22 cellular contexts compared by ENCODE assay signal in the genomic region with DNA sequence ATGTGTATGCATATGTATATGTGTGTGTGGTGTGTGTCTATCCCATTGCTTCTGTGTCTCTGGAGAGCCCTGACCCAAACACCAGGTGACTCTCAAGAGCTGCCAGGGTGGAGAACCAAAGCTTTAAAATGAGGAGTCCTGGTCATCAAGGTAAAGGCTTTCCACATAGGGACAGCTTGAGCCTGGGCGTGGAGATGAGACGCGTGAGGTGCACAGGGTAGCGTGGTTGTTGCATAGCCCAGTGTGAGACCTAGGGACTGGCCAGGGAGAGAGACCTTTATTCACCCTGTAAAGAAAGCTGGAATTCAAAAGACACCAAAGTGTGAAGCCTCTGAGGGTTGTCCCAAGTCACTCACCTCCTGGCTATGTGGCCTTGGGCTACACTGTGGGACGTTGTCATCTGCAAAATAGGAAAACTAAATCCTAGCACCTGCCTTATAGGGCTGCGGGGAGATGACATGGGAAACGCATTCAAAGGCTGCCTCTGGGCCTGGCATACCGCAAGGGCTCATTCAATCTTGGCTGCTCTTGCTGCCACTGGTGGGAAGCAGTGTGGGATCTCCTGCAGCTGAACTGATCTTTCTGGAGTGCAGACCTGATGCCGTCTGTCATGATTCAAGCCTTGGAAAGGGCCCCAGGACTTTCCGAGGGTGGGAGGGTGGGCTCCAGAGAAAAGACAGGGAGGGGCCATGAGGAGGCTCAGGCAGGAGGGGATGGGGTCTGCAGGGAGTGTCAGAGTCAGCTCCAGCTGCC.
DNase-seq lines count a peak whose midpoint lies in the region; ATAC-seq, FAIRE-seq and TF ChIP-seq lines count a peak whose summit lies in the region.
"Had no signal": no experiment of that assay in that cellular context is flagged by ENCODE, and none has a peak within 500 bp of the region (broad histone marks: within the 10 kb centered on the region; RNA-seq: fewer than 3 reads in every experiment).

No MANE protein-coding gene starts in this region.

- no peaks in the 10 kb centered on the region for H3K36me3 ChIP-seq in RWPE2 (ENCODE audit: low read depth)
- H3K36me3 ChIP-seq: BE2C had no signal

- ATAC-seq in RWPE2 (ENCODE audit: low read depth): no peak
- ATAC-seq in HG03520 (IDR thresholded peaks at IDR 0.05; ENCODE audit: unreplicated experiment): no peak
- ATAC-seq: CD8-positive, alpha-beta T cell; GM12878; GM23338 had no signal

- H3K36me3 Mint-ChIP-seq in glutamatergic neuron (ENCODE audit: unreplicated experiment): peaks cover 19% of the 10 kb centered on the region
- H3K36me3 Mint-ChIP-seq: CD8-positive, alpha-beta T cell had no signal

- DNase-seq in activated CD4-positive, CD25-positive, alpha-beta regulatory T cell treated with anti-CD3 and anti-CD28 coated beads, Interleukin-2, amount 50 U/mL, for 72 hours: peak; percentile 2
- DNase-seq in activated CD4-positive, CD25-positive, alpha-beta regulatory T cell (lab: John Stamatoyannopoulos, UW): no peak
- DNase-seq in RWPE2 (ENCODE audit: low spot score): peak; percentile 69
- no peak for DNase-seq in glutamatergic neuron
- no peak for DNase-seq in urothelium cell line (ENCODE audit: low spot score)
- no peak for DNase-seq in NCI-H748 (lab: John Stamatoyannopoulos, UW; ENCODE audit: unreplicated experiment)
- DNase-seq in NAMALWA (ENCODE audit: low spot score): no peak
- DNase-seq: 8988T, BE2C, DND-41, GDM1, NCI-H1048, NCI-H1436 treated with DMSO at 0.1 percent for 48 hours, NCI-H2029 treated with DMSO at 0.1 percent for 48 hours, NCI-H2227 treated with DMSO at 0.1 percent for 48 hours had no signal

- H3K4me1 Mint-ChIP-seq in glutamatergic neuron (ENCODE audit: low read depth, unreplicated experiment): peaks cover 36% of the 10 kb centered on the region
- H3K4me1 Mint-ChIP-seq: GM23338 had no signal

- H3K27ac ChIP-seq in RWPE2 (ENCODE audit: poor library complexity, severe bottlenecking): no peak overlapping the region
- H3K27ac ChIP-seq: KMS-11 had no signal

- peak overlapping the region; percentile 53 for H3K27ac Mint-ChIP-seq in glutamatergic neuron (ENCODE audit: unreplicated experiment)
- H3K27ac Mint-ChIP-seq: CD8-positive, alpha-beta T cell; GM23338 had no signal

- FAIRE-seq in urothelium cell line (lab: Jason Lieb, UNC): peak; percentile 59
- FAIRE-seq: D721Med, GM12878, GM18507 had no signal

- H3K4me3 ChIP-seq in RWPE2 (ENCODE audit: severe bottlenecking): no peak overlapping the region
- H3K4me3 ChIP-seq: GM12878, GM23338 had no signal

- H3K4me1 ChIP-seq in RWPE2 (ENCODE audit: insufficient read depth, poor library complexity, severe bottlenecking): no peaks in the 10 kb centered on the region
- H3K4me1 ChIP-seq: BE2C had no signal

- H3K27me3 ChIP-seq in RWPE2 (ENCODE audit: insufficient read depth, poor library complexity, severe bottlenecking): no peaks in the 10 kb centered on the region
- H3K27me3 ChIP-seq: BE2C had no signal

- H3K9me3 ChIP-seq in RWPE2 (ENCODE audit: severe bottlenecking): no peaks in the 10 kb centered on the region
- H3K9me3 ChIP-seq: BE2C had no signal

- peaks cover 15% of the 10 kb centered on the region for H3K9me3 Mint-ChIP-seq in glutamatergic neuron (ENCODE audit: unreplicated experiment)
- H3K9me3 Mint-ChIP-seq: CD8-positive, alpha-beta T cell; GM23338 had no signal

- H3K27me3 Mint-ChIP-seq in glutamatergic neuron (ENCODE audit: unreplicated experiment): peaks cover 17% of the 10 kb centered on the region

- TF ChIP-seq CTCF in RWPE2 (IDR thresholded peaks at IDR 0.05; ENCODE audit: poor library complexity, severe bottlenecking) (no peak), glutamatergic neuron (IDR thresholded peaks at IDR 0.05; ENCODE audit: partially characterized antibody, unreplicated experiment) (no peak)

- H3K4me3 Mint-ChIP-seq in glutamatergic neuron (ENCODE audit: unreplicated experiment): peak overlapping the region; percentile 10
- H3K4me3 Mint-ChIP-seq: CD8-positive, alpha-beta T cell; GM23338 had no signal

Comparison
In these comparisons a context has a peak if more than half of its experiments do, and no peak if none do; other contexts are left out.
1. DNase-seq: peak in activated CD4-positive, CD25-positive, alpha-beta regulatory T cell treated with anti-CD3 and anti-CD28 coated beads, Interleukin-2, amount 50 U/mL, for 72 hours (single experiment) and RWPE2 (single experiment); none in activated CD4-positive, CD25-positive, alpha-beta regulatory T cell (0 of 4), glutamatergic neuron (single experiment), urothelium cell line (single experiment), NCI-H748 (single experiment) and NAMALWA (single experiment).